ENCODE assay signal across 2 cellular contexts in genomic region chr11:272195-272930, GRCh38.
TF ChIP-seq lines count a peak whose summit lies in the region.

No MANE protein-coding gene starts in this region.

TF ChIP-seq in IMR-90, 13 proteins besides CTCF, POLR2A, EP300 and RAD21:
- no peak for TF ChIP-seq RFX5 (IDR thresholded peaks at IDR 0.05; ENCODE audit: low read depth, low read length)

TF ChIP-seq in H1, 55 proteins besides CTCF, POLR2A, EP300 and RAD21:
- TF ChIP-seq BCL11A (IDR thresholded peaks at IDR 0.05; ENCODE audit: low read depth in 2 of 2, low read length in 2 of 2) = no peak
- TF ChIP-seq MAFK (IDR thresholded peaks at IDR 0.05; ENCODE audit: low read depth, low read length) = no peak
- TF ChIP-seq TAF7 (optimal IDR thresholded peaks at IDR 0.05; ENCODE audit: borderline replicate concordance, low read depth, low read length) = no peak
